18 cellular contexts compared by ENCODE assay signal in the genomic region with DNA sequence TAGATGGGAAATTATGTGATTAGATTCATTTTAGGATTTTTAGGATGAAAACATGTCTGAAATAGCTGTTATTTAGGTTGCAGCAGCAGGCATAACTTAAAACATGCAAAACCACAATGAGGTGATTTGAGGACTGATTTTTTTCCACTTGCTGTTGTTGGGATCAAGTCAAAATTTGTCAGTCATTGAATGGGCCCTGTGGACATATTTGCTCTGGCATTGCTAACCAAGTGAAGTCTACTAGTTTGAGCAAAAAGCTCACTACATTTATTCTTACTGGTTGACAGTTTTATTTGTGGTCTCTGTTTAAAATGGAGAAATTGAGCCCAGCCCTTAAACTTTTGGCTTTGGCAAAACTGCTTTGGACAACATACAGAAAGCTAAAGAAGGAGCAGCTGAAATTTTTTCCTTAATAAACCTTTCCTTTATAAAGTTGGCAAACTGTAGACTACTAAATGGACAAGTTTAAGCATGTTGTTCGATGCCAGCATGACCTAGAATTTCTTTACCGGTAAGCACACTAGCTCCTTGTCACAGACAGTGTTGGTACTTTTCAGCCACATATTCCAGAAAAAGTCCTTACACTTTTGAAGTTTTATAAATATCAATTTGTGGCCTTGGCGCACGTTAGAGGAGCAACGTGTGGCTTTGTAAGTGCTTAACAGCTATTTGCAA.
DNase-seq lines count a peak whose midpoint lies in the region; ATAC-seq and TF ChIP-seq lines count a peak whose summit lies in the region.
"Had no signal": no experiment of that assay in that cellular context is flagged by ENCODE, and none has a peak within 500 bp of the region (broad histone marks: within the 10 kb centered on the region; RNA-seq: fewer than 3 reads in every experiment).

No MANE protein-coding gene starts in this region.

- H3K36me3 ChIP-seq in esophagus squamous epithelium, result no peaks in the 10 kb centered on the region

- H3K9me3 Mint-ChIP-seq in mesothelial cell of epicardium, result no peaks in the 10 kb centered on the region

- intact Hi-C loops in esophagus squamous epithelium (cut with DNase I), result no loop called here

- H3K9me3 ChIP-seq in esophagus squamous epithelium, result no peaks in the 10 kb centered on the region

- no peak for ATAC-seq in GM21447 (IDR thresholded peaks at IDR 0.05; ENCODE audit: unreplicated experiment)
- ATAC-seq: HepG2, PC-3 had no signal

- H3K4me3 Mint-ChIP-seq in mesothelial cell of epicardium, result no peak overlapping the region

- H3K36me3 Mint-ChIP-seq in mesothelial cell of epicardium, result peaks cover 2% of the 10 kb centered on the region

- peaks cover 0 to 34% (median 20%) of the 10 kb centered on the region in 3 donors for H3K4me1 ChIP-seq in esophagus squamous epithelium

- no peak for TF ChIP-seq CTCF in esophagus squamous epithelium (IDR thresholded peaks at IDR 0.05)
- TF ChIP-seq CTCF in mesothelial cell of epicardium (IDR thresholded peaks at IDR 0.05; ENCODE audit: unreplicated experiment), result no peak

- H3K27ac Mint-ChIP-seq in mesothelial cell of epicardium, result peak overlapping the region; percentile 85

- DNase-seq in astrocyte of the hippocampus (ENCODE audit: low read depth, low spot score), result peak; percentile 75
- DNase-seq in esophagus squamous epithelium (lab: John Stamatoyannopoulos, UW), result no peak
- DNase-seq in mesothelial cell of epicardium (ENCODE audit: low spot score in 2 of 2, unreplicated experiment in 2 of 2), result no peak
- DNase-seq in NK-92 treated with Interleukin-12 subunit alpha and Interleukin-12 subunit beta, amount 100 ng/mL, for 24 hours (lab: John Stamatoyannopoulos, UW), result no peak
- DNase-seq in SIG-M5 (lab: John Stamatoyannopoulos, UW), result no peak
- no peak for DNase-seq in MV-4-11 (lab: John Stamatoyannopoulos, UW)
- DNase-seq: ACHN, AML-193, DMS79, KBM-7, NCI-H1694 treated with DMSO at 0.1 percent for 48 hours, NCI-H226, NCI-H524, PC-3, RPMI8226 had no signal

- no peaks in the 10 kb centered on the region for H3K27me3 Mint-ChIP-seq in mesothelial cell of epicardium (ENCODE audit: low read depth)

- 34 to 38% methylated on average over 5 of the region's 5 CpGs for WGBS in esophagus squamous epithelium, 2 donors

- no peaks in the 10 kb centered on the region for H3K27me3 ChIP-seq in esophagus squamous epithelium

- no peak for TF ChIP-seq POLR2A in esophagus squamous epithelium (IDR thresholded peaks at IDR 0.05)

- H3K27ac ChIP-seq in esophagus squamous epithelium, result peak overlapping the region in 3 of 4 donors; percentile 34 to 43 (median 36)
- H3K27ac ChIP-seq: C4-2B had no signal

- no peak overlapping the region for H3K4me3 ChIP-seq in esophagus squamous epithelium

- H3K4me1 Mint-ChIP-seq in mesothelial cell of epicardium, result peaks cover 34% of the 10 kb centered on the region
